9 cellular contexts compared by ENCODE assay signal in genomic region chr9:99184073-99184426, GRCh38. TPM values are rescaled to one million over a fixed set of nuclear protein-coding genes. Genes with fewer than 3 reads are reported as not detected.
DNase-seq lines count a peak whose midpoint lies in the region; ATAC-seq, FAIRE-seq and TF ChIP-seq lines count a peak whose summit lies in the region.
"Had no signal": no experiment of that assay in that cellular context is flagged by ENCODE, and none has a peak within 500 bp of the region (broad histone marks: within the 10 kb centered on the region; RNA-seq: fewer than 3 reads in every experiment).

No MANE protein-coding gene starts in this region.

- CTCF ChIA-PET in RWPE1 (lab: Yijun Ruan, JAX), result interaction anchor here (0.6 to 2.8 kb wide), 15 partner anchors 8 to 1375 kb away, joined by 3 to 16 read pairs (median 4); partner anchors contain the start of gene ALG2

- peaks cover 12% of the 10 kb centered on the region for H3K4me1 ChIP-seq in smooth muscle cell (ENCODE audit: low read depth)

- no peak overlapping the region for H3K4me3 ChIP-seq in smooth muscle cell
- H3K4me3 ChIP-seq: cardiac muscle cell had no signal

- no peak for TF ChIP-seq CTCF in RWPE1 (conservative IDR thresholded peaks at IDR 0.05; ENCODE audit: low read depth)
- no peak for TF ChIP-seq CTCF in smooth muscle cell (IDR thresholded peaks at IDR 0.05; ENCODE audit: borderline replicate concordance, insufficient read depth, poor library complexity, severe bottlenecking)

- 75% methylated on average over 8 of the region's 8 CpGs for WGBS in smooth muscle cell (ENCODE audit: low lambda C conversion rate)

- peak overlapping the region; percentile 24 for H3K27ac ChIP-seq in RWPE1
- H3K27ac ChIP-seq in smooth muscle cell (ENCODE audit: low read depth), result peak overlapping the region; percentile 94
- H3K27ac ChIP-seq: cardiac muscle cell had no signal

- no peaks in the 10 kb centered on the region for H3K9me3 ChIP-seq in smooth muscle cell (replicated peaks; ENCODE audit: low read depth)

- H4K20me1 ChIP-seq in smooth muscle cell (ENCODE audit: low read depth), result no peaks in the 10 kb centered on the region

- ATAC-seq in GM21528 (IDR thresholded peaks at IDR 0.05; ENCODE audit: low FRiP score, unreplicated experiment), result peak; percentile 2
- peak; percentile 26 for ATAC-seq in Right ventricle myocardium superior (ENCODE audit: poor library complexity)
- no peak for ATAC-seq in HG03457 (IDR thresholded peaks at IDR 0.05; ENCODE audit: unreplicated experiment)

- no peak overlapping the region for H2AFZ ChIP-seq in smooth muscle cell (ENCODE audit: low read depth)

- H3K27me3 ChIP-seq in smooth muscle cell (ENCODE audit: low read depth), result peaks cover 5% of the 10 kb centered on the region
- H3K27me3 ChIP-seq: cardiac muscle cell had no signal

- no peak for TF ChIP-seq POLR2A in H54 (IDR thresholded peaks at IDR 0.05; ENCODE audit: low read depth, low read length)

- FAIRE-seq in H54 (lab: Jason Lieb, UNC), result no peak

- peaks cover 14% of the 10 kb centered on the region for H3F3A ChIP-seq in smooth muscle cell (ENCODE audit: low read depth)

- intact Hi-C loops in Right ventricle myocardium superior (cut with DNase I), result loop anchor here (10.0 kb wide), 1 partner anchor 1141 kb away; no protein-coding TSS in a partner anchor

- DNase-seq in RWPE1 (ENCODE audit: low spot score), result no peak
- peak; percentile 60 for DNase-seq in Right ventricle myocardium superior
- DNase-seq in smooth muscle cell (lab: John Stamatoyannopoulos, UW; ENCODE audit: unreplicated experiment), result no peak
- no peak for DNase-seq in superior temporal gyrus (ENCODE audit: extremely low spot score)
- no peak for DNase-seq in H54 (ENCODE audit: insufficient read length, low spot score)
- DNase-seq in NCI-H1105 treated with DMSO at 0.1 percent for 48 hours (lab: John Stamatoyannopoulos, UW), result no peak

- H3K79me2 ChIP-seq in smooth muscle cell (ENCODE audit: low read depth), result no peaks in the 10 kb centered on the region

- no peak overlapping the region for H3K9ac ChIP-seq in smooth muscle cell (ENCODE audit: low read depth)

- no peak overlapping the region for H3K4me2 ChIP-seq in smooth muscle cell

- no peaks in the 10 kb centered on the region for H3K36me3 ChIP-seq in smooth muscle cell (ENCODE audit: low read depth)
- H3K36me3 ChIP-seq: cardiac muscle cell had no signal

- POLR2A ChIA-PET in RWPE1 (lab: Yijun Ruan, JAX; ENCODE audit: low non-redundant PET), result no interaction called here

RNA-seq across cellular contexts. Expression of gene ALG2, which starts 37.7 kb away (rescaled TPM):
- total RNA-seq in Right ventricle myocardium superior (14.4 TPM), smooth muscle cell (53.6 and 60.4 TPM in 2 replicates)
- 50.1 and 53.9 TPM in 2 replicates for polyA plus RNA-seq in smooth muscle cell

RNA-seq across cellular contexts. Expression of gene SEC61B, which starts 38.0 kb away (rescaled TPM):
- total RNA-seq in Right ventricle myocardium superior (41.9 TPM), smooth muscle cell (334 and 385 TPM in 2 replicates)
- polyA plus RNA-seq in smooth muscle cell, result 471 and 549 TPM in 2 replicates
